ENCODE assay signal across 8 cellular contexts in the genomic region with DNA sequence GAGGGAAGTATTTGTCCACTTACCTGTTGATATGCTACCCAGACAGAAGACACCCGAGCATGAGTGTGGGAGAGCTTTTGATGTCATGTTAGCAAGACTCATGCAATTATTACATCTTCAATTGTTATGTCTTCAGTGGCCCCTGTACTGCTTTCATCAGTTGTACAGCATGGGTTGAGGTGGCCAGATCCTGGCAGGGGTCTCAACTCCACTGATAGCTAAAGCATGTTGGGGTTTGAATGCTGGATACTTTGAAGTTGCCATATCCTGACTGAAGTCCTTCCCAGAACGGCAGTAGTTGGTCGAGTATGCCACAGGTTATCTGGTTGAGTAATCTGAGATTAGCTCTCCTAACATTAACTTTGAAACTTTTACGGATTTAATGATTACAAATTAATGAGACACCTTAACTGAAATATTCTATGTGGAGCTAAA. TPM values are rescaled to one million over a fixed set of nuclear protein-coding genes. Genes with fewer than 3 reads are reported as not detected.
DNase-seq lines count a peak whose midpoint lies in the region; ATAC-seq and TF ChIP-seq lines count a peak whose summit lies in the region.

No MANE protein-coding gene starts in this region.

- H3K36me3 Mint-ChIP-seq in activated naive CD4-positive, alpha-beta T cell treated with anti-CD3 and anti-CD28 coated beads for 36 hours (ENCODE audit: low read depth) = peaks cover 20% of the 10 kb centered on the region
- H3K36me3 Mint-ChIP-seq in activated naive CD8-positive, alpha-beta T cell = no peaks in the 10 kb centered on the region

- H3K9me3 Mint-ChIP-seq in activated naive CD4-positive, alpha-beta T cell treated with anti-CD3 and anti-CD28 coated beads for 36 hours = no peaks in the 10 kb centered on the region
- H3K9me3 Mint-ChIP-seq in activated naive CD8-positive, alpha-beta T cell (ENCODE audit: low read depth) = no peaks in the 10 kb centered on the region

- peaks cover 21 to 37% (median 28%) of the 10 kb centered on the region in 4 donors for H3K4me1 ChIP-seq in upper lobe of left lung

- peaks cover 29% of the 10 kb centered on the region for H3K4me1 Mint-ChIP-seq in activated naive CD4-positive, alpha-beta T cell treated with anti-CD3 and anti-CD28 coated beads for 36 hours (ENCODE audit: low read depth)
- H3K4me1 Mint-ChIP-seq in activated naive CD8-positive, alpha-beta T cell (ENCODE audit: low read depth) = peaks cover 33% of the 10 kb centered on the region

- peaks cover 5 to 26% (median 16%) of the 10 kb centered on the region in 4 donors for H3K36me3 ChIP-seq in upper lobe of left lung

- no peaks in the 10 kb centered on the region for H3K27me3 ChIP-seq in upper lobe of left lung

- peak overlapping the region; percentile 80 to 99 (median 95) for H3K4me3 ChIP-seq in upper lobe of left lung

- TF ChIP-seq CTCF in upper lobe of left lung (IDR thresholded peaks at IDR 0.05) = no peak

- intact Hi-C loops in activated naive CD4-positive, alpha-beta T cell treated with anti-CD3 and anti-CD28 coated beads for 36 hours (cut with micrococcal nuclease) = no loop called here

- no peak for ATAC-seq in upper lobe of left lung (ENCODE audit: low FRiP score in 2 of 2)
- no peak for ATAC-seq in GM19324 (IDR thresholded peaks at IDR 0.05; ENCODE audit: low FRiP score, unreplicated experiment)
- ATAC-seq in GM18502 (IDR thresholded peaks at IDR 0.05; ENCODE audit: poor library complexity, unreplicated experiment) = no peak
- no peak for ATAC-seq in HG03039 (IDR thresholded peaks at IDR 0.05; ENCODE audit: unreplicated experiment)

- H3K27ac Mint-ChIP-seq in activated naive CD4-positive, alpha-beta T cell treated with anti-CD3 and anti-CD28 coated beads for 36 hours = no peak overlapping the region
- H3K27ac Mint-ChIP-seq in activated naive CD8-positive, alpha-beta T cell = peak overlapping the region; percentile 94

- no peaks in the 10 kb centered on the region for H3K9me3 ChIP-seq in upper lobe of left lung

- CTCF ChIA-PET in activated naive CD4-positive, alpha-beta T cell treated with anti-CD3 and anti-CD28 coated beads for 36 hours (lab: Charles Lee) = interaction anchor here (1.7 kb wide), 1 partner anchor 44 kb away, joined by 4 read pairs; no protein-coding TSS in a partner anchor

- no peak for DNase-seq in activated naive CD4-positive, alpha-beta T cell treated with anti-CD3 and anti-CD28 coated beads for 36 hours
- DNase-seq in activated naive CD4-positive, alpha-beta T cell treated with Interleukin-2 at 50 U/mL for 16 hours = no peak
- peak; percentile 29 for DNase-seq in left kidney (ENCODE audit: low read depth, low spot score)
- peak in 1 of 2 donors; percentile 24 for DNase-seq in upper lobe of left lung

- H3K4me3 Mint-ChIP-seq in activated naive CD4-positive, alpha-beta T cell treated with anti-CD3 and anti-CD28 coated beads for 36 hours = peak overlapping the region; percentile 95
- peak overlapping the region; percentile 97 for H3K4me3 Mint-ChIP-seq in activated naive CD8-positive, alpha-beta T cell

- TF ChIP-seq EP300 in upper lobe of left lung (IDR thresholded peaks at IDR 0.05) = no peak

- no peaks in the 10 kb centered on the region for H3K27me3 Mint-ChIP-seq in activated naive CD4-positive, alpha-beta T cell treated with anti-CD3 and anti-CD28 coated beads for 36 hours (ENCODE audit: low read depth)
- H3K27me3 Mint-ChIP-seq in activated naive CD8-positive, alpha-beta T cell = no peaks in the 10 kb centered on the region

- WGBS in upper lobe of left lung, 2 donors = 13 to 15% methylated on average over 4 of the region's 4 CpGs

- no peak for TF ChIP-seq POLR2A in upper lobe of left lung (IDR thresholded peaks at IDR 0.05)

- H3K27ac ChIP-seq in upper lobe of left lung = peak overlapping the region in 3 of 4 donors; percentile 28 to 96 (median 90)

RNA-seq across cellular contexts. Expression of a gene that starts 1.2 kb away (rescaled TPM):
- total RNA-seq in activated naive CD4-positive, alpha-beta T cell treated with anti-CD3 and anti-CD28 coated beads for 36 hours = 10 to 100 TPM; 30.3 to 32.4 TPM
- 10 to 100 TPM; 26.7 to 59.4 (median 42.2) TPM for total RNA-seq in upper lobe of left lung

RNA-seq across cellular contexts. Expression of a gene that starts 46.7 kb away (rescaled TPM):
- total RNA-seq in activated naive CD4-positive, alpha-beta T cell treated with anti-CD3 and anti-CD28 coated beads for 36 hours = not detected
- total RNA-seq in upper lobe of left lung = 100 to 1,000 TPM in 1 of 6 donors, 10 to 100 TPM in 5; 18.9 to 177 (median 68.5) TPM

RNA-seq across cellular contexts. Expression of a gene that starts 56.7 kb away (rescaled TPM):
- total RNA-seq in activated naive CD4-positive, alpha-beta T cell treated with anti-CD3 and anti-CD28 coated beads for 36 hours = 10 to 100 TPM; 49.6 to 50.3 TPM
- total RNA-seq in upper lobe of left lung = 1 to 10 TPM; 2.9 to 7.5 (median 3.9) TPM

RNA-seq across cellular contexts. Expression of a gene that starts 56.8 kb away (rescaled TPM):
- 10 to 100 TPM; 11.5 to 11.8 TPM for total RNA-seq in activated naive CD4-positive, alpha-beta T cell treated with anti-CD3 and anti-CD28 coated beads for 36 hours
- 10 to 100 TPM in 2 of 6 donors, 1 to 10 TPM in 4; 3.9 to 14.3 (median 7.7) TPM for total RNA-seq in upper lobe of left lung

Comparison
In these comparisons a context has a peak if more than half of its experiments do, and no peak if none do; other contexts are left out.
1. RNA of a gene that starts 46.7 kb away (total RNA-seq): 18.9 to 177 TPM in upper lobe of left lung; not detected in activated naive CD4-positive, alpha-beta T cell treated with anti-CD3 and anti-CD28 coated beads for 36 hours; every median in the first group is over 10 times any median in the second.
2. RNA of a gene that starts 56.7 kb away (total RNA-seq): 49.6 to 50.3 TPM in activated naive CD4-positive, alpha-beta T cell treated with anti-CD3 and anti-CD28 coated beads for 36 hours; 2.9 to 7.5 TPM in upper lobe of left lung; every median in the first group is over 4 times any median in the second.